8 cellular contexts compared by ENCODE assay signal in genomic region chr14:105351920-105352871, GRCh38. TPM values are rescaled to one million over a fixed set of nuclear protein-coding genes. Genes with fewer than 3 reads are reported as not detected.
DNase-seq lines count a peak whose midpoint lies in the region; ATAC-seq and TF ChIP-seq lines count a peak whose summit lies in the region.

No MANE protein-coding gene starts in this region.

- peaks cover 8% of the 10 kb centered on the region for H3K4me1 ChIP-seq in lower lobe of right lung

- H3K9me3 ChIP-seq in lower lobe of right lung: no peaks in the 10 kb centered on the region

- intact Hi-C loops in lower lobe of right lung (cut with DNase I): no loop called here

- TF ChIP-seq CTCF in GM06990 (IDR thresholded peaks at IDR 0.05; ENCODE audit: insufficient read depth, low read length, poor library complexity, severe bottlenecking) (peak; percentile 76), lower lobe of right lung (IDR thresholded peaks at IDR 0.05) (peak; percentile 88)

- DNase-seq in GM06990 (ENCODE audit: extremely low read depth, insufficient read length) (peak; percentile 74), HS-27A (ENCODE audit: low read depth) (peak; percentile 56), NCI-H774 (lab: John Stamatoyannopoulos, UW) (peak; percentile 84), ecto neural progenitor cell (ENCODE audit: low spot score) (peak; percentile 88), lower lobe of right lung (peak; percentile 83)
- DNase-seq in activated CD4-positive, alpha-beta T cell treated with anti-CD3 and anti-CD28 coated beads, Interleukin-2, amount 50 U/mL, for 48 hours: peak; percentile 88 to 92
- DNase-seq in stimulated activated CD8-positive, alpha-beta memory T cell treated with anti-CD3 and anti-CD28 coated beads, Interleukin-12 subunit alpha, Interleukin-12 subunit beta, amount 100 ng/mL, for 1 hour (ENCODE audit: low read depth): peak; percentile 77

- H3K27me3 ChIP-seq in GM06990 (replicated peaks; ENCODE audit: control insufficient read depth, insufficient read depth, low read length) (no peaks in the 10 kb centered on the region), lower lobe of right lung (ENCODE audit: low read depth) (no peaks in the 10 kb centered on the region)

- ATAC-seq in lower lobe of right lung (peak; percentile 92 to 95), GM18505 (IDR thresholded peaks at IDR 0.05; ENCODE audit: unreplicated experiment) (no peak)

- TF ChIP-seq POLR2A in GM18505 (IDR thresholded peaks at IDR 0.05; ENCODE audit: borderline replicate concordance, extremely low read depth, insufficient read depth, insufficient read length): no peak

- no peak overlapping the region for H3K27ac ChIP-seq in lower lobe of right lung

- no peaks in the 10 kb centered on the region for H3K36me3 ChIP-seq in GM06990 (ENCODE audit: control insufficient read depth, insufficient read depth, low read length)
- peaks cover 38% of the 10 kb centered on the region for H3K36me3 ChIP-seq in lower lobe of right lung

- H3K4me3 ChIP-seq in GM06990 (replicated peaks; ENCODE audit: low read depth, low read length): no peak overlapping the region
- no peak overlapping the region for H3K4me3 ChIP-seq in lower lobe of right lung

RNA-seq across cellular contexts. Expression of gene PACS2, which starts 37.6 kb away (rescaled TPM):
- total RNA-seq in lower lobe of right lung: 79.7 TPM

RNA-seq across cellular contexts. Expression of gene TEX22, which starts 46.1 kb away (rescaled TPM):
- total RNA-seq in lower lobe of right lung: 3.8 TPM

RNA-seq across cellular contexts. Expression of gene BRF1, which starts 51.4 kb away (rescaled TPM):
- 35.7 TPM for total RNA-seq in lower lobe of right lung
